1 cellular context compared by ENCODE assay signal in the genomic region with DNA sequence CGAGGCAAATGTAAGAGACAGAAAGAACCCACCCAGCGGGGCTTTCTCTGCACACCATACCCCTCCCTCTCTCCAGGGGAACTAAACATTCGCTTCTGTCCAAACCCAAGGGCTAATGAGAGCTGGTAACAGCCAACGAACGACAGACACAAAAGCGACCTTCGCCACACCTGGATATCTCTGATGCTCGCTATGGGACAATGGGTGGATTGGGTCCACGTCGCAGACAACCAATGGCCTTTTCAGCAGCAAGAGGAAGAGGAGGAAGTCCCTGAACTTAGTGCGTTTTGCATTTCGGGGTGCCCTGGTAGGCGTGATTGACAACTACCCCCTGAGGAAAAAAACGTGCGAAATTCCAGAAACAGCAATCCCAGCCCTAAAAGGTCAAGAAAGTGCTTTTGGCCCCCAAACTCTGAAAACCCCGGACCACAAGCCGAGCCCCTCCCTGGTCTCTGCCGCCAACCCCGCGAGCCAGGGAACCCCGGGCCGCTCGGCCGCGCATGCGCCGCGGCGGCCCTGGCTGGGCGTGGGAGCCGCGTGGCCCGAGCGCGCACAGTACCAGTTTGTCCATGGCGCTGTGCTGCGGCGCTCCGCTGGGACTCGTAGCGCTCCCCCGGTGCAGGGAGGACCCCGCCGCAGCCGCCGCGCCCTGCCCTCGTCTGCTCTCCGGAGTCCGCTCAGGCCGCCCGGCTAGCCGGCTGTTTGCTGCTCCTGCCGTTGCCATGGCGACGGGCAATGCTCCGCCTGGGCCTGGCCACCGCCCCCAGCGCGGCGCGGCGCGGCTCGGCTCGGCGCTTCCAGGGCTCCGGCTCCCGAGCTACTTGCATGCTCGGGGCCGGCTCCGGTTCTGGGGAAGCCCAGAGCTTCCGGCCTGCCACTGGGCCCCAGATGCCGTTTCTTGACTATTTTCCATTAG.
A peak's percentile ranks its signal among the peaks of the same experiment; 100 is the strongest.
TF ChIP-seq lines count a peak whose summit lies in the region.

No MANE protein-coding gene starts in this region.

TF ChIP-seq in K562, 482 proteins besides CTCF, POLR2A, EP300 and RAD21 (continued from another document and continues in another):
- TF ChIP-seq PCBP1 (IDR thresholded peaks at IDR 0.05; ENCODE audit: low read depth, low read length, poor library complexity, severe bottlenecking) (no peak), ZBED1 (IDR thresholded peaks at IDR 0.05) (no peak), SMAD2 (IDR thresholded peaks at IDR 0.05; ENCODE audit: low read depth, low read length) (no peak), MCM7 (IDR thresholded peaks at IDR 0.05) (no peak), XRCC4 (IDR thresholded peaks at IDR 0.05; ENCODE audit: extremely low read depth, insufficient read depth, insufficient read length) (no peak), RBM22 (IDR thresholded peaks at IDR 0.05; ENCODE audit: low read depth, low read length, poor library complexity, severe bottlenecking) (peak; percentile 67), HNRNPH1 (optimal IDR thresholded peaks at IDR 0.05; ENCODE audit: low read depth, low read length) (no peak), ZNF408 (CRISPR knock-in tag; IDR thresholded peaks at IDR 0.05; ENCODE audit: low read depth) (no peak), MEIS2 (IDR thresholded peaks at IDR 0.05; ENCODE audit: partially characterized antibody) (peak; percentile 75), PTTG1 (tag; IDR thresholded peaks at IDR 0.05; ENCODE audit: low read depth) (no peak), KAT2B (IDR thresholded peaks at IDR 0.05; ENCODE audit: low read depth, low read length) (no peak), SIRT6 (IDR thresholded peaks at IDR 0.05; ENCODE audit: low read depth, low read length) (no peak), RBFOX2 (IDR thresholded peaks at IDR 0.05; ENCODE audit: low read depth, low read length) (peak; percentile 52), ZNF431 (CRISPR knock-in tag; IDR thresholded peaks at IDR 0.05) (no peak), ZFX (CRISPR knock-in tag; IDR thresholded peaks at IDR 0.05) (peak; percentile 47), SRF (CRISPR knock-in tag; IDR thresholded peaks at IDR 0.05) (no peak), SMAD1 (IDR thresholded peaks at IDR 0.05; ENCODE audit: low read depth, low read length, partially characterized antibody) (no peak), ELF4 (CRISPR knock-in tag; IDR thresholded peaks at IDR 0.05) (no peak), EZH2 (IDR thresholded peaks at IDR 0.05; ENCODE audit: borderline replicate concordance, low read depth, low read length) (no peak), NR2F6 (CRISPR knock-in tag; IDR thresholded peaks at IDR 0.05) (no peak), ZNF239 (CRISPR knock-in tag; IDR thresholded peaks at IDR 0.05) (no peak), SMARCE1 (IDR thresholded peaks at IDR 0.05) (no peak), CAMTA2 (CRISPR knock-in tag; conservative IDR thresholded peaks at IDR 0.05) (no peak), ZNF764 (CRISPR knock-in tag; IDR thresholded peaks at IDR 0.05; ENCODE audit: low read depth) (no peak), MXD1 (CRISPR knock-in tag; IDR thresholded peaks at IDR 0.05; ENCODE audit: borderline replicate concordance, poor library complexity, severe bottlenecking) (no peak), CTBP1 (IDR thresholded peaks at IDR 0.05; ENCODE audit: borderline replicate concordance) (peak; percentile 79), TAF9B (IDR thresholded peaks at IDR 0.05; ENCODE audit: partially characterized antibody) (no peak), NONO (IDR thresholded peaks at IDR 0.05; ENCODE audit: low read depth in 2 of 2, low read length in 1 of 2) (0 out of 4 replicates have a peak, but pooled peaks of 1 of the 2 experiments have one; percentile 20), PHF8 (IDR thresholded peaks at IDR 0.05; ENCODE audit: borderline replicate concordance, low read length) (no peak; the same call in 1 of the 2 replicates), TSC22D4 (tag; IDR thresholded peaks at IDR 0.05) (no peak), MCM5 (IDR thresholded peaks at IDR 0.05; ENCODE audit: low read depth) (no peak), RFX1 (IDR thresholded peaks at IDR 0.05) (peak; percentile 94), ZFPM2 (CRISPR knock-in tag; IDR thresholded peaks at IDR 0.05) (no peak), RBM39 (optimal IDR thresholded peaks at IDR 0.05; ENCODE audit: low read depth, low read length) (no peak), CSDE1 (IDR thresholded peaks at IDR 0.05) (peak in 1 of 2 experiments; percentile 87; a peak in 1 of 4 replicates), DMBX1 (CRISPR knock-in tag; IDR thresholded peaks at IDR 0.05; ENCODE audit: borderline replicate concordance) (no peak)
- TF ChIP-seq, protein P1, sequence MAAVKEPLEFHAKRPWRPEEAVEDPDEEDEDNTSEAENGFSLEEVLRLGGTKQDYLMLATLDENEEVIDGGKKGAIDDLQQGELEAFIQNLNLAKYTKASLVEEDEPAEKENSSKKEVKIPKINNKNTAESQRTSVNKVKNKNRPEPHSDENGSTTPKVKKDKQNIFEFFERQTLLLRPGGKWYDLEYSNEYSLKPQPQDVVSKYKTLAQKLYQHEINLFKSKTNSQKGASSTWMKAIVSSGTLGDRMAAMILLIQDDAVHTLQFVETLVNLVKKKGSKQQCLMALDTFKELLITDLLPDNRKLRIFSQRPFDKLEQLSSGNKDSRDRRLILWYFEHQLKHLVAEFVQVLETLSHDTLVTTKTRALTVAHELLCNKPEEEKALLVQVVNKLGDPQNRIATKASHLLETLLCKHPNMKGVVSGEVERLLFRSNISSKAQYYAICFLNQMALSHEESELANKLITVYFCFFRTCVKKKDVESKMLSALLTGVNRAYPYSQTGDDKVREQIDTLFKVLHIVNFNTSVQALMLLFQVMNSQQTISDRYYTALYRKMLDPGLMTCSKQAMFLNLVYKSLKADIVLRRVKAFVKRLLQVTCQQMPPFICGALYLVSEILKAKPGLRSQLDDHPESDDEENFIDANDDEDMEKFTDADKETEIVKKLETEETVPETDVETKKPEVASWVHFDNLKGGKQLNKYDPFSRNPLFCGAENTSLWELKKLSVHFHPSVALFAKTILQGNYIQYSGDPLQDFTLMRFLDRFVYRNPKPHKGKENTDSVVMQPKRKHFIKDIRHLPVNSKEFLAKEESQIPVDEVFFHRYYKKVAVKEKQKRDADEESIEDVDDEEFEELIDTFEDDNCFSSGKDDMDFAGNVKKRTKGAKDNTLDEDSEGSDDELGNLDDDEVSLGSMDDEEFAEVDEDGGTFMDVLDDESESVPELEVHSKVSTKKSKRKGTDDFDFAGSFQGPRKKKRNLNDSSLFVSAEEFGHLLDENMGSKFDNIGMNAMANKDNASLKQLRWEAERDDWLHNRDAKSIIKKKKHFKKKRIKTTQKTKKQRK (IDR thresholded peaks at IDR 0.05; ENCODE audit: borderline replicate concordance, low read depth, low read length) = no peak
- TF ChIP-seq, protein P2, sequence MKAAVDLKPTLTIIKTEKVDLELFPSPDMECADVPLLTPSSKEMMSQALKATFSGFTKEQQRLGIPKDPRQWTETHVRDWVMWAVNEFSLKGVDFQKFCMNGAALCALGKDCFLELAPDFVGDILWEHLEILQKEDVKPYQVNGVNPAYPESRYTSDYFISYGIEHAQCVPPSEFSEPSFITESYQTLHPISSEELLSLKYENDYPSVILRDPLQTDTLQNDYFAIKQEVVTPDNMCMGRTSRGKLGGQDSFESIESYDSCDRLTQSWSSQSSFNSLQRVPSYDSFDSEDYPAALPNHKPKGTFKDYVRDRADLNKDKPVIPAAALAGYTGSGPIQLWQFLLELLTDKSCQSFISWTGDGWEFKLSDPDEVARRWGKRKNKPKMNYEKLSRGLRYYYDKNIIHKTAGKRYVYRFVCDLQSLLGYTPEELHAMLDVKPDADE (conservative IDR thresholded peaks at IDR 0.05; ENCODE audit: control insufficient read depth, low read depth, low read length) = no peak
- TF ChIP-seq, protein P3, sequence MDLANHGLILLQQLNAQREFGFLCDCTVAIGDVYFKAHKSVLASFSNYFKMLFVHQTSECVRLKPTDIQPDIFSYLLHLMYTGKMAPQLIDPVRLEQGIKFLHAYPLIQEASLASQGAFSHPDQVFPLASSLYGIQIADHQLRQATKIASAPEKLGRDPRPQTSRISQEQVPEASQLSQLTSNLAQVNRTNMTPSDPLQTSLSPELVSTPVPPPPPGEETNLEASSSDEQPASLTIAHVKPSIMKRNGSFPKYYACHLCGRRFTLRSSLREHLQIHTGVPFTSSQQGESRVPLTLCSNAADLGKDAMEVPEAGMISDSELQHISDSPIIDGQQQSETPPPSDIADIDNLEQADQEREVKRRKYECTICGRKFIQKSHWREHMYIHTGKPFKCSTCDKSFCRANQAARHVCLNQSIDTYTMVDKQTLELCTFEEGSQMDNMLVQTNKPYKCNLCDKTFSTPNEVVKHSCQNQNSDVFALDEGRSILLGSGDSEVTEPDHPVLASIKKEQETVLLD (IDR thresholded peaks at IDR 0.05) = no peak
- TF ChIP-seq, protein P4, sequence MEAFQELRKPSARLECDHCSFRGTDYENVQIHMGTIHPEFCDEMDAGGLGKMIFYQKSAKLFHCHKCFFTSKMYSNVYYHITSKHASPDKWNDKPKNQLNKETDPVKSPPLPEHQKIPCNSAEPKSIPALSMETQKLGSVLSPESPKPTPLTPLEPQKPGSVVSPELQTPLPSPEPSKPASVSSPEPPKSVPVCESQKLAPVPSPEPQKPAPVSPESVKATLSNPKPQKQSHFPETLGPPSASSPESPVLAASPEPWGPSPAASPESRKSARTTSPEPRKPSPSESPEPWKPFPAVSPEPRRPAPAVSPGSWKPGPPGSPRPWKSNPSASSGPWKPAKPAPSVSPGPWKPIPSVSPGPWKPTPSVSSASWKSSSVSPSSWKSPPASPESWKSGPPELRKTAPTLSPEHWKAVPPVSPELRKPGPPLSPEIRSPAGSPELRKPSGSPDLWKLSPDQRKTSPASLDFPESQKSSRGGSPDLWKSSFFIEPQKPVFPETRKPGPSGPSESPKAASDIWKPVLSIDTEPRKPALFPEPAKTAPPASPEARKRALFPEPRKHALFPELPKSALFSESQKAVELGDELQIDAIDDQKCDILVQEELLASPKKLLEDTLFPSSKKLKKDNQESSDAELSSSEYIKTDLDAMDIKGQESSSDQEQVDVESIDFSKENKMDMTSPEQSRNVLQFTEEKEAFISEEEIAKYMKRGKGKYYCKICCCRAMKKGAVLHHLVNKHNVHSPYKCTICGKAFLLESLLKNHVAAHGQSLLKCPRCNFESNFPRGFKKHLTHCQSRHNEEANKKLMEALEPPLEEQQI (IDR thresholded peaks at IDR 0.05) = no peak
- TF ChIP-seq, protein P5, sequence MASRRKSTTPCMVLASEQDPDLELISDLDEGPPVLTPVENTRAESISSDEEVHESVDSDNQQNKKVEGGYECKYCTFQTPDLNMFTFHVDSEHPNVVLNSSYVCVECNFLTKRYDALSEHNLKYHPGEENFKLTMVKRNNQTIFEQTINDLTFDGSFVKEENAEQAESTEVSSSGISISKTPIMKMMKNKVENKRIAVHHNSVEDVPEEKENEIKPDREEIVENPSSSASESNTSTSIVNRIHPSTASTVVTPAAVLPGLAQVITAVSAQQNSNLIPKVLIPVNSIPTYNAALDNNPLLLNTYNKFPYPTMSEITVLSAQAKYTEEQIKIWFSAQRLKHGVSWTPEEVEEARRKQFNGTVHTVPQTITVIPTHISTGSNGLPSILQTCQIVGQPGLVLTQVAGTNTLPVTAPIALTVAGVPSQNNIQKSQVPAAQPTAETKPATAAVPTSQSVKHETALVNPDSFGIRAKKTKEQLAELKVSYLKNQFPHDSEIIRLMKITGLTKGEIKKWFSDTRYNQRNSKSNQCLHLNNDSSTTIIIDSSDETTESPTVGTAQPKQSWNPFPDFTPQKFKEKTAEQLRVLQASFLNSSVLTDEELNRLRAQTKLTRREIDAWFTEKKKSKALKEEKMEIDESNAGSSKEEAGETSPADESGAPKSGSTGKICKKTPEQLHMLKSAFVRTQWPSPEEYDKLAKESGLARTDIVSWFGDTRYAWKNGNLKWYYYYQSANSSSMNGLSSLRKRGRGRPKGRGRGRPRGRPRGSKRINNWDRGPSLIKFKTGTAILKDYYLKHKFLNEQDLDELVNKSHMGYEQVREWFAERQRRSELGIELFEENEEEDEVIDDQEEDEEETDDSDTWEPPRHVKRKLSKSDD (conservative IDR thresholded peaks at IDR 0.05; ENCODE audit: low read length) = no peak
